ENCODE assay signal across 21 cellular contexts in genomic region chr3:141537866-141538265, GRCh38.
"Had no signal": no experiment of that assay in that cellular context is flagged by ENCODE, and none has a peak within 500 bp of the region (broad histone marks: within the 10 kb centered on the region; RNA-seq: fewer than 3 reads in every experiment).

No MANE protein-coding gene starts in this region.

- H3K27me3 ChIP-seq: ascending aorta, esophagus squamous epithelium, gastroesophageal sphincter, ovary, suprapubic skin had no signal

- H3K27ac ChIP-seq: ascending aorta, esophagus squamous epithelium, gastroesophageal sphincter, ovary, psoas muscle, suprapubic skin had no signal

- H3K36me3 ChIP-seq: ovary had no signal

- H3K4me1 ChIP-seq: ascending aorta, esophagus squamous epithelium, psoas muscle, suprapubic skin had no signal

- DNase-seq: activated CD4-positive, alpha-beta T cell treated with anti-CD3 and anti-CD28 coated beads, Interleukin-2, amount 10 ng/mL, durations not matched to agents 24 days and 14 days; activated CD8-positive, alpha-beta T cell treated with anti-CD3 and anti-CD28 coated beads, Interleukin-2, amount 10 ng/mL, durations not matched to agents 7 days and 5 days; activated effector memory CD4-positive, alpha-beta T cell treated with anti-CD3 and anti-CD28 coated beads, Interleukin-2, amount 50 U/mL, for 16 hours; activated T-cell treated with anti-CD3 and anti-CD28 coated beads, Interleukin-2, amount 50 U/mL, for 72 hours; dermis blood vessel endothelial cell; effector memory CD4-positive, alpha-beta T cell; esophagus squamous epithelium; immature natural killer cell; mucosa of descending colon; naive thymus-derived CD4-positive, alpha-beta T cell; ovary; psoas muscle; right cardiac atrium; stimulated activated CD4-positive, alpha-beta T cell treated with anti-CD3 and anti-CD28 coated beads, Interleukin-15, amount 100 ng/mL, for 24 hours; stimulated activated CD4-positive, alpha-beta T cell treated with anti-CD3 and anti-CD28 coated beads, Interleukin-2, amount 100 ng/mL, for 48 hours; stimulated activated naive CD8-positive, alpha-beta T cell treated with anti-CD3 and anti-CD28 coated beads, Interleukin-15, amount 100 ng/mL, for 72 hours; trophoblast cell had no signal

- H3K4me3 ChIP-seq: ascending aorta, esophagus squamous epithelium, gastroesophageal sphincter, mucosa of descending colon, ovary, psoas muscle, skin epidermis, suprapubic skin had no signal

- H3K9me3 ChIP-seq: ascending aorta, esophagus squamous epithelium, gastroesophageal sphincter, mucosa of descending colon, ovary, psoas muscle, suprapubic skin had no signal

- ATAC-seq: activated CD8-positive, alpha-beta T cell treated with anti-CD3 and anti-CD28 coated beads, Interleukin-2, amount 10 ng/mL, durations not matched to agents 7 days and 5 days; activated T-cell treated with anti-CD3 and anti-CD28 coated beads, Interleukin-2, amount 50 U/mL, for 72 hours; gastroesophageal sphincter; mucosa of descending colon; naive thymus-derived CD4-positive, alpha-beta T cell; psoas muscle; right cardiac atrium; stimulated activated naive CD8-positive, alpha-beta T cell treated with anti-CD3 and anti-CD28 coated beads, Interleukin-15, amount 100 ng/mL, for 72 hours had no signal
